8 cellular contexts compared by ENCODE assay signal in genomic region chrX:150982235-150982785, GRCh38. TPM values are rescaled to one million over a fixed set of nuclear protein-coding genes. Genes with fewer than 3 reads are reported as not detected.
A peak's percentile ranks its signal among the peaks of the same experiment; 100 is the strongest.
DNase-seq lines count a peak whose midpoint lies in the region; ATAC-seq and TF ChIP-seq lines count a peak whose summit lies in the region.

No MANE protein-coding gene starts in this region.

- no peaks in the 10 kb centered on the region for H3K36me3 ChIP-seq in breast epithelium
- no peaks in the 10 kb centered on the region for H3K36me3 ChIP-seq in mucosa of rectum (ENCODE audit: control insufficient read depth in 2 of 2, insufficient read depth in 2 of 2, low read length in 2 of 2)

- no peaks in the 10 kb centered on the region for H3K27me3 ChIP-seq in AG04450 (ENCODE audit: control insufficient read depth, insufficient read depth, low read length)
- H3K27me3 ChIP-seq in breast epithelium: no peaks in the 10 kb centered on the region
- H3K27me3 ChIP-seq in mucosa of rectum (ENCODE audit: control insufficient read depth in 2 of 2, insufficient read depth in 2 of 2, low read length in 2 of 2): no peaks in the 10 kb centered on the region

- no peaks in the 10 kb centered on the region for H3K9me3 Mint-ChIP-seq in IgD-negative memory B cell

- H3K27ac ChIP-seq in AG04450 (ENCODE audit: low read depth, low read length) (no peak overlapping the region), breast epithelium (no peak overlapping the region), mucosa of rectum (ENCODE audit: low read depth in 2 of 2, low read length in 2 of 2) (no peak overlapping the region)

- ATAC-seq in GM18873 (IDR thresholded peaks at IDR 0.05; ENCODE audit: low FRiP score, unreplicated experiment) (no peak), HG02938 (IDR thresholded peaks at IDR 0.05; ENCODE audit: unreplicated experiment) (no peak)

- intact Hi-C loops in breast epithelium (cut with DNase I; ENCODE audit: low total_unique reads): no loop called here

- TF ChIP-seq CTCF in AG04450 (IDR thresholded peaks at IDR 0.05; ENCODE audit: low read depth, low read length) (no peak), breast epithelium (IDR thresholded peaks at IDR 0.05) (no peak)

- H3K9ac ChIP-seq in mucosa of rectum (ENCODE audit: low read depth in 1 of 2, low read length in 2 of 2): no peak overlapping the region

- H3K4me3 ChIP-seq in AG04450 (ENCODE audit: low read depth, low read length): peak overlapping the region; percentile 64
- peak overlapping the region; percentile 42 to 73 (median 57) for H3K4me3 ChIP-seq in breast epithelium
- peak overlapping the region; percentile 64 for H3K4me3 ChIP-seq in mucosa of rectum (ENCODE audit: low read length in 2 of 2)

- peaks cover 4% of the 10 kb centered on the region for H3K27me3 Mint-ChIP-seq in IgD-negative memory B cell

- H3K9me3 ChIP-seq in AG04450 (ENCODE audit: control insufficient read depth, insufficient read depth, low read length): no peaks in the 10 kb centered on the region; the same call in 1 of the 2 replicates
- no peaks in the 10 kb centered on the region for H3K9me3 ChIP-seq in breast epithelium
- H3K9me3 ChIP-seq in mucosa of rectum (ENCODE audit: control insufficient read depth in 2 of 2, low read length in 2 of 2): no peaks in the 10 kb centered on the region

- H3K27ac Mint-ChIP-seq in IgD-negative memory B cell: peak overlapping the region; percentile 14 to 82 (median 70)

- peak overlapping the region; percentile 75 to 92 (median 86) for H3K4me3 Mint-ChIP-seq in IgD-negative memory B cell

- DNase-seq in AG04450 (ENCODE audit: low read depth, low spot score) (no peak), breast epithelium (ENCODE audit: low spot score in 2 of 2) (no peak), Kasumi-1 (lab: John Stamatoyannopoulos, UW) (no peak), COR-L47 (lab: John Stamatoyannopoulos, UW) (no peak)

- no peaks in the 10 kb centered on the region for H3K36me3 Mint-ChIP-seq in IgD-negative memory B cell

- no peak for TF ChIP-seq POLR2A in breast epithelium (IDR thresholded peaks at IDR 0.05)

- H3K4me1 ChIP-seq in breast epithelium (no peaks in the 10 kb centered on the region), mucosa of rectum (ENCODE audit: control insufficient read depth in 2 of 2, insufficient read depth in 2 of 2, low read length in 2 of 2) (peaks cover 2 to 3% of the 10 kb centered on the region in 2 donors)

- POLR2A ChIA-PET in AG04450 (lab: Yijun Ruan, JAX): no interaction called here

- CTCF ChIA-PET in AG04450 (lab: Charles Lee): interaction anchor here (0.7 kb wide), 1 partner anchor 210 kb away, joined by 5 read pairs; no protein-coding TSS in a partner anchor

- H3K4me1 Mint-ChIP-seq in IgD-negative memory B cell: peaks cover 0 to 2% (median 0%) of the 10 kb centered on the region in 3 donors

RNA-seq across cellular contexts. Expression of gene HMGB3, which starts 0.8 kb away (rescaled TPM):
- 17.9 and 21.1 TPM in 2 replicates for polyA plus RNA-seq in AG04450 (2011; rRNA removed)
- polyA minus RNA-seq in AG04450 (2011; rRNA and poly(A)+ RNA removed): 7.3 and 10.1 TPM in 2 replicates
- polyA plus RNA-seq in IgD-negative memory B cell: 5.5 TPM
- 1 to 10 TPM; 2.5 to 6.2 (median 2.7) TPM for total RNA-seq in breast epithelium
